ENCODE assay signal across 1 cellular context in the genomic region with DNA sequence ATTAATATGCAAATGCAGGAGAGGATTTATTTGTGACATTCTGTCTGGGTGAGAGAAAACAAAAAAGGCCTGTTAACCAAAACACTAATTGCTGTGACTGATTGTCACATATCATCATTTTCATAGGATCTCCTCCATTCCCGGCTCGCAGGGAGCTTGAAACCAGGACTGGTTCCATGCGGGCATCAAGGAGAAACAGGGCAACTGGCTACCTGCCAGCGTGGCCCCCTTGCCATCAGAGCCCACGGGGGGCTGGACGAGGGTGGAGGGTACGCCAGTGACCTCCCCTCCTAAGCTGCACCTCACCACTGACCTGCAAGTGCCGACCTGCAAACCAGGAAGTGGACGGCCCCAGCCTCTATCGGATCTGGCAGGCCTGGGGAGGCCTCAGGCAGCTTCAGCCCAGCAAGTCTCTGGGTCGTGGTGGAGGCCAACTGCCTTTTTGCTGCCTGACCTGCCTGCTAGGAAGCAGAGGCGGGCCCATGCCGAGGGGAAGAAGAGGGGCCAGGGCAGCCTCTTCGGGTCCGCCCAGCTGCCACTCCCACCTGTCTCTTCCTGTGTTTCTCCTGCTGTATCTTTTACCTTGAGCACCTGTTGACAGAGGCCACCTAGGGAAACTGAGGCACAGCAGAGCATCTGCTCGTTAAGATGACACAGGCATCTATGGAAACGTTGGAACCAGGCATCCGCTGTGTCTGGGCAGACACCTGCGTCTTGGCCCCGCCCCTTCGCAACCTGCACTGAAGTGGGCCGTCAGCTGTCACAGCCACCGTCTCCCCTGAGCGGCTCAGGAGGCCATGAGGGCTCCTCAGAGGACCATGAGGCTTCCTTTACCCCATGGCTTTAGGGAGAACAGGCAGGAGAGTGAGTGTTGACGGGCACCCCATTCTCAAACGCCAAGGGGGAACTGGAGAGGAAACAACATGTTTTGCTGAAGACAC.
TF ChIP-seq lines count a peak whose summit lies in the region.

No MANE protein-coding gene starts in this region.

TF ChIP-seq in K562, 482 proteins besides CTCF, POLR2A, EP300 and RAD21 (continued from another document and continues in another):
- TF ChIP-seq, protein P1, sequence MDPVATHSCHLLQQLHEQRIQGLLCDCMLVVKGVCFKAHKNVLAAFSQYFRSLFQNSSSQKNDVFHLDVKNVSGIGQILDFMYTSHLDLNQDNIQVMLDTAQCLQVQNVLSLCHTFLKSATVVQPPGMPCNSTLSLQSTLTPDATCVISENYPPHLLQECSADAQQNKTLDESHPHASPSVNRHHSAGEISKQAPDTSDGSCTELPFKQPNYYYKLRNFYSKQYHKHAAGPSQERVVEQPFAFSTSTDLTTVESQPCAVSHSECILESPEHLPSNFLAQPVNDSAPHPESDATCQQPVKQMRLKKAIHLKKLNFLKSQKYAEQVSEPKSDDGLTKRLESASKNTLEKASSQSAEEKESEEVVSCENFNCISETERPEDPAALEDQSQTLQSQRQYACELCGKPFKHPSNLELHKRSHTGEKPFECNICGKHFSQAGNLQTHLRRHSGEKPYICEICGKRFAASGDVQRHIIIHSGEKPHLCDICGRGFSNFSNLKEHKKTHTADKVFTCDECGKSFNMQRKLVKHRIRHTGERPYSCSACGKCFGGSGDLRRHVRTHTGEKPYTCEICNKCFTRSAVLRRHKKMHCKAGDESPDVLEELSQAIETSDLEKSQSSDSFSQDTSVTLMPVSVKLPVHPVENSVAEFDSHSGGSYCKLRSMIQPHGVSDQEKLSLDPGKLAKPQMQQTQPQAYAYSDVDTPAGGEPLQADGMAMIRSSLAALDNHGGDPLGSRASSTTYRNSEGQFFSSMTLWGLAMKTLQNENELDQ (CRISPR knock-in tag; IDR thresholded peaks at IDR 0.05; ENCODE audit: borderline replicate concordance): no peak
- TF ChIP-seq HEY1 (CRISPR knock-in tag; IDR thresholded peaks at IDR 0.05; ENCODE audit: borderline replicate concordance) (no peak), ARNT (IDR thresholded peaks at IDR 0.05) (no peak), U2AF2 (optimal IDR thresholded peaks at IDR 0.05; ENCODE audit: low read depth, low read length) (no peak), ZNF174 (CRISPR knock-in tag; IDR thresholded peaks at IDR 0.05) (no peak), ZNF764 (CRISPR knock-in tag; IDR thresholded peaks at IDR 0.05; ENCODE audit: low read depth) (no peak), ZNF830 (CRISPR knock-in tag; IDR thresholded peaks at IDR 0.05) (no peak), MTF1 (CRISPR knock-in tag; IDR thresholded peaks at IDR 0.05; ENCODE audit: borderline replicate concordance) (no peak), ZNF644 (tag; IDR thresholded peaks at IDR 0.05; ENCODE audit: low read depth) (no peak), ELF1 (tag; IDR thresholded peaks at IDR 0.05) (peak; percentile 77), DPF2 (IDR thresholded peaks at IDR 0.05) (no peak), EHMT2 (IDR thresholded peaks at IDR 0.05) (no peak), CBX3 (IDR thresholded peaks at IDR 0.05; ENCODE audit: borderline replicate concordance in 1 of 2, low read length in 2 of 2) (no peak), TCF7L2 (IDR thresholded peaks at IDR 0.05; ENCODE audit: low read depth, low read length) (no peak), ZC3H8 (IDR thresholded peaks at IDR 0.05) (no peak), FOXA1 (IDR thresholded peaks at IDR 0.05; ENCODE audit: borderline replicate concordance) (no peak), OTX1 (CRISPR knock-in tag; IDR thresholded peaks at IDR 0.05) (no peak), GABPA (tag; conservative IDR thresholded peaks at IDR 0.05; ENCODE audit: low read depth) (no peak), SOX6 (IDR thresholded peaks at IDR 0.05) (no peak), RBM39 (optimal IDR thresholded peaks at IDR 0.05; ENCODE audit: low read depth, low read length) (no peak), ZFPM2 (CRISPR knock-in tag; IDR thresholded peaks at IDR 0.05) (no peak), SAFB2 (IDR thresholded peaks at IDR 0.05; ENCODE audit: borderline replicate concordance, low read depth, low read length, severe bottlenecking) (no peak), ZFP1 (CRISPR knock-in tag; IDR thresholded peaks at IDR 0.05) (no peak), NR2C1 (IDR thresholded peaks at IDR 0.05) (no peak), NR2C1 (tag; IDR thresholded peaks at IDR 0.05) (no peak), YY1 (IDR thresholded peaks at IDR 0.05; ENCODE audit: borderline replicate concordance in 1 of 3, control insufficient read depth in 1 of 3, extremely low read depth in 1 of 3, insufficient read depth in 3 of 3, insufficient read length in 1 of 3, insufficient replicate concordance in 2 of 3, low read depth in 1 of 3, low read length in 2 of 3) (no peak), ZFX (CRISPR knock-in tag; IDR thresholded peaks at IDR 0.05) (peak; percentile 65)
- TF ChIP-seq, protein P2, sequence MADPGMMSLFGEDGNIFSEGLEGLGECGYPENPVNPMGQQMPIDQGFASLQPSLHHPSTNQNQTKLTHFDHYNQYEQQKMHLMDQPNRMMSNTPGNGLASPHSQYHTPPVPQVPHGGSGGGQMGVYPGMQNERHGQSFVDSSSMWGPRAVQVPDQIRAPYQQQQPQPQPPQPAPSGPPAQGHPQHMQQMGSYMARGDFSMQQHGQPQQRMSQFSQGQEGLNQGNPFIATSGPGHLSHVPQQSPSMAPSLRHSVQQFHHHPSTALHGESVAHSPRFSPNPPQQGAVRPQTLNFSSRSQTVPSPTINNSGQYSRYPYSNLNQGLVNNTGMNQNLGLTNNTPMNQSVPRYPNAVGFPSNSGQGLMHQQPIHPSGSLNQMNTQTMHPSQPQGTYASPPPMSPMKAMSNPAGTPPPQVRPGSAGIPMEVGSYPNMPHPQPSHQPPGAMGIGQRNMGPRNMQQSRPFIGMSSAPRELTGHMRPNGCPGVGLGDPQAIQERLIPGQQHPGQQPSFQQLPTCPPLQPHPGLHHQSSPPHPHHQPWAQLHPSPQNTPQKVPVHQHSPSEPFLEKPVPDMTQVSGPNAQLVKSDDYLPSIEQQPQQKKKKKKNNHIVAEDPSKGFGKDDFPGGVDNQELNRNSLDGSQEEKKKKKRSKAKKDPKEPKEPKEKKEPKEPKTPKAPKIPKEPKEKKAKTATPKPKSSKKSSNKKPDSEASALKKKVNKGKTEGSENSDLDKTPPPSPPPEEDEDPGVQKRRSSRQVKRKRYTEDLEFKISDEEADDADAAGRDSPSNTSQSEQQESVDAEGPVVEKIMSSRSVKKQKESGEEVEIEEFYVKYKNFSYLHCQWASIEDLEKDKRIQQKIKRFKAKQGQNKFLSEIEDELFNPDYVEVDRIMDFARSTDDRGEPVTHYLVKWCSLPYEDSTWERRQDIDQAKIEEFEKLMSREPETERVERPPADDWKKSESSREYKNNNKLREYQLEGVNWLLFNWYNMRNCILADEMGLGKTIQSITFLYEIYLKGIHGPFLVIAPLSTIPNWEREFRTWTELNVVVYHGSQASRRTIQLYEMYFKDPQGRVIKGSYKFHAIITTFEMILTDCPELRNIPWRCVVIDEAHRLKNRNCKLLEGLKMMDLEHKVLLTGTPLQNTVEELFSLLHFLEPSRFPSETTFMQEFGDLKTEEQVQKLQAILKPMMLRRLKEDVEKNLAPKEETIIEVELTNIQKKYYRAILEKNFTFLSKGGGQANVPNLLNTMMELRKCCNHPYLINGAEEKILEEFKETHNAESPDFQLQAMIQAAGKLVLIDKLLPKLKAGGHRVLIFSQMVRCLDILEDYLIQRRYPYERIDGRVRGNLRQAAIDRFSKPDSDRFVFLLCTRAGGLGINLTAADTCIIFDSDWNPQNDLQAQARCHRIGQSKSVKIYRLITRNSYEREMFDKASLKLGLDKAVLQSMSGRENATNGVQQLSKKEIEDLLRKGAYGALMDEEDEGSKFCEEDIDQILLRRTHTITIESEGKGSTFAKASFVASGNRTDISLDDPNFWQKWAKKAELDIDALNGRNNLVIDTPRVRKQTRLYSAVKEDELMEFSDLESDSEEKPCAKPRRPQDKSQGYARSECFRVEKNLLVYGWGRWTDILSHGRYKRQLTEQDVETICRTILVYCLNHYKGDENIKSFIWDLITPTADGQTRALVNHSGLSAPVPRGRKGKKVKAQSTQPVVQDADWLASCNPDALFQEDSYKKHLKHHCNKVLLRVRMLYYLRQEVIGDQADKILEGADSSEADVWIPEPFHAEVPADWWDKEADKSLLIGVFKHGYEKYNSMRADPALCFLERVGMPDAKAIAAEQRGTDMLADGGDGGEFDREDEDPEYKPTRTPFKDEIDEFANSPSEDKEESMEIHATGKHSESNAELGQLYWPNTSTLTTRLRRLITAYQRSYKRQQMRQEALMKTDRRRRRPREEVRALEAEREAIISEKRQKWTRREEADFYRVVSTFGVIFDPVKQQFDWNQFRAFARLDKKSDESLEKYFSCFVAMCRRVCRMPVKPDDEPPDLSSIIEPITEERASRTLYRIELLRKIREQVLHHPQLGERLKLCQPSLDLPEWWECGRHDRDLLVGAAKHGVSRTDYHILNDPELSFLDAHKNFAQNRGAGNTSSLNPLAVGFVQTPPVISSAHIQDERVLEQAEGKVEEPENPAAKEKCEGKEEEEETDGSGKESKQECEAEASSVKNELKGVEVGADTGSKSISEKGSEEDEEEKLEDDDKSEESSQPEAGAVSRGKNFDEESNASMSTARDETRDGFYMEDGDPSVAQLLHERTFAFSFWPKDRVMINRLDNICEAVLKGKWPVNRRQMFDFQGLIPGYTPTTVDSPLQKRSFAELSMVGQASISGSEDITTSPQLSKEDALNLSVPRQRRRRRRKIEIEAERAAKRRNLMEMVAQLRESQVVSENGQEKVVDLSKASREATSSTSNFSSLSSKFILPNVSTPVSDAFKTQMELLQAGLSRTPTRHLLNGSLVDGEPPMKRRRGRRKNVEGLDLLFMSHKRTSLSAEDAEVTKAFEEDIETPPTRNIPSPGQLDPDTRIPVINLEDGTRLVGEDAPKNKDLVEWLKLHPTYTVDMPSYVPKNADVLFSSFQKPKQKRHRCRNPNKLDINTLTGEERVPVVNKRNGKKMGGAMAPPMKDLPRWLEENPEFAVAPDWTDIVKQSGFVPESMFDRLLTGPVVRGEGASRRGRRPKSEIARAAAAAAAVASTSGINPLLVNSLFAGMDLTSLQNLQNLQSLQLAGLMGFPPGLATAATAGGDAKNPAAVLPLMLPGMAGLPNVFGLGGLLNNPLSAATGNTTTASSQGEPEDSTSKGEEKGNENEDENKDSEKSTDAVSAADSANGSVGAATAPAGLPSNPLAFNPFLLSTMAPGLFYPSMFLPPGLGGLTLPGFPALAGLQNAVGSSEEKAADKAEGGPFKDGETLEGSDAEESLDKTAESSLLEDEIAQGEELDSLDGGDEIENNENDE (IDR thresholded peaks at IDR 0.05; ENCODE audit: low read depth, low read length): no peak
- TF ChIP-seq, protein P3, sequence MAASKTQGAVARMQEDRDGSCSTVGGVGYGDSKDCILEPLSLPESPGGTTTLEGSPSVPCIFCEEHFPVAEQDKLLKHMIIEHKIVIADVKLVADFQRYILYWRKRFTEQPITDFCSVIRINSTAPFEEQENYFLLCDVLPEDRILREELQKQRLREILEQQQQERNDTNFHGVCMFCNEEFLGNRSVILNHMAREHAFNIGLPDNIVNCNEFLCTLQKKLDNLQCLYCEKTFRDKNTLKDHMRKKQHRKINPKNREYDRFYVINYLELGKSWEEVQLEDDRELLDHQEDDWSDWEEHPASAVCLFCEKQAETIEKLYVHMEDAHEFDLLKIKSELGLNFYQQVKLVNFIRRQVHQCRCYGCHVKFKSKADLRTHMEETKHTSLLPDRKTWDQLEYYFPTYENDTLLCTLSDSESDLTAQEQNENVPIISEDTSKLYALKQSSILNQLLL (CRISPR knock-in tag; IDR thresholded peaks at IDR 0.05; ENCODE audit: borderline replicate concordance): no peak
- TF ChIP-seq, protein P4, sequence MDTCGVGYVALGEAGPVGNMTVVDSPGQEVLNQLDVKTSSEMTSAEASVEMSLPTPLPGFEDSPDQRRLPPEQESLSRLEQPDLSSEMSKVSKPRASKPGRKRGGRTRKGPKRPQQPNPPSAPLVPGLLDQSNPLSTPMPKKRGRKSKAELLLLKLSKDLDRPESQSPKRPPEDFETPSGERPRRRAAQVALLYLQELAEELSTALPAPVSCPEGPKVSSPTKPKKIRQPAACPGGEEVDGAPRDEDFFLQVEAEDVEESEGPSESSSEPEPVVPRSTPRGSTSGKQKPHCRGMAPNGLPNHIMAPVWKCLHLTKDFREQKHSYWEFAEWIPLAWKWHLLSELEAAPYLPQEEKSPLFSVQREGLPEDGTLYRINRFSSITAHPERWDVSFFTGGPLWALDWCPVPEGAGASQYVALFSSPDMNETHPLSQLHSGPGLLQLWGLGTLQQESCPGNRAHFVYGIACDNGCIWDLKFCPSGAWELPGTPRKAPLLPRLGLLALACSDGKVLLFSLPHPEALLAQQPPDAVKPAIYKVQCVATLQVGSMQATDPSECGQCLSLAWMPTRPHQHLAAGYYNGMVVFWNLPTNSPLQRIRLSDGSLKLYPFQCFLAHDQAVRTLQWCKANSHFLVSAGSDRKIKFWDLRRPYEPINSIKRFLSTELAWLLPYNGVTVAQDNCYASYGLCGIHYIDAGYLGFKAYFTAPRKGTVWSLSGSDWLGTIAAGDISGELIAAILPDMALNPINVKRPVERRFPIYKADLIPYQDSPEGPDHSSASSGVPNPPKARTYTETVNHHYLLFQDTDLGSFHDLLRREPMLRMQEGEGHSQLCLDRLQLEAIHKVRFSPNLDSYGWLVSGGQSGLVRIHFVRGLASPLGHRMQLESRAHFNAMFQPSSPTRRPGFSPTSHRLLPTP (IDR thresholded peaks at IDR 0.05; ENCODE audit: borderline replicate concordance, extremely low read depth, insufficient read length): no peak
- TF ChIP-seq, protein P5, sequence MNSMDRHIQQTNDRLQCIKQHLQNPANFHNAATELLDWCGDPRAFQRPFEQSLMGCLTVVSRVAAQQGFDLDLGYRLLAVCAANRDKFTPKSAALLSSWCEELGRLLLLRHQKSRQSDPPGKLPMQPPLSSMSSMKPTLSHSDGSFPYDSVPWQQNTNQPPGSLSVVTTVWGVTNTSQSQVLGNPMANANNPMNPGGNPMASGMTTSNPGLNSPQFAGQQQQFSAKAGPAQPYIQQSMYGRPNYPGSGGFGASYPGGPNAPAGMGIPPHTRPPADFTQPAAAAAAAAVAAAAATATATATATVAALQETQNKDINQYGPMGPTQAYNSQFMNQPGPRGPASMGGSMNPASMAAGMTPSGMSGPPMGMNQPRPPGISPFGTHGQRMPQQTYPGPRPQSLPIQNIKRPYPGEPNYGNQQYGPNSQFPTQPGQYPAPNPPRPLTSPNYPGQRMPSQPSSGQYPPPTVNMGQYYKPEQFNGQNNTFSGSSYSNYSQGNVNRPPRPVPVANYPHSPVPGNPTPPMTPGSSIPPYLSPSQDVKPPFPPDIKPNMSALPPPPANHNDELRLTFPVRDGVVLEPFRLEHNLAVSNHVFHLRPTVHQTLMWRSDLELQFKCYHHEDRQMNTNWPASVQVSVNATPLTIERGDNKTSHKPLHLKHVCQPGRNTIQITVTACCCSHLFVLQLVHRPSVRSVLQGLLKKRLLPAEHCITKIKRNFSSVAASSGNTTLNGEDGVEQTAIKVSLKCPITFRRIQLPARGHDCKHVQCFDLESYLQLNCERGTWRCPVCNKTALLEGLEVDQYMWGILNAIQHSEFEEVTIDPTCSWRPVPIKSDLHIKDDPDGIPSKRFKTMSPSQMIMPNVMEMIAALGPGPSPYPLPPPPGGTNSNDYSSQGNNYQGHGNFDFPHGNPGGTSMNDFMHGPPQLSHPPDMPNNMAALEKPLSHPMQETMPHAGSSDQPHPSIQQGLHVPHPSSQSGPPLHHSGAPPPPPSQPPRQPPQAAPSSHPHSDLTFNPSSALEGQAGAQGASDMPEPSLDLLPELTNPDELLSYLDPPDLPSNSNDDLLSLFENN (IDR thresholded peaks at IDR 0.05; ENCODE audit: low read depth in 2 of 2, low read length in 2 of 2): no peak
- TF ChIP-seq, protein P6, sequence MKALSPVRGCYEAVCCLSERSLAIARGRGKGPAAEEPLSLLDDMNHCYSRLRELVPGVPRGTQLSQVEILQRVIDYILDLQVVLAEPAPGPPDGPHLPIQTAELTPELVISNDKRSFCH (CRISPR knock-in tag; IDR thresholded peaks at IDR 0.05): no peak
- TF ChIP-seq, protein P6 (tag; IDR thresholded peaks at IDR 0.05): 0 out of 2 replicates have a peak, but pooled peaks have one; percentile 39
